1 cellular context compared by ENCODE assay signal in the genomic region with DNA sequence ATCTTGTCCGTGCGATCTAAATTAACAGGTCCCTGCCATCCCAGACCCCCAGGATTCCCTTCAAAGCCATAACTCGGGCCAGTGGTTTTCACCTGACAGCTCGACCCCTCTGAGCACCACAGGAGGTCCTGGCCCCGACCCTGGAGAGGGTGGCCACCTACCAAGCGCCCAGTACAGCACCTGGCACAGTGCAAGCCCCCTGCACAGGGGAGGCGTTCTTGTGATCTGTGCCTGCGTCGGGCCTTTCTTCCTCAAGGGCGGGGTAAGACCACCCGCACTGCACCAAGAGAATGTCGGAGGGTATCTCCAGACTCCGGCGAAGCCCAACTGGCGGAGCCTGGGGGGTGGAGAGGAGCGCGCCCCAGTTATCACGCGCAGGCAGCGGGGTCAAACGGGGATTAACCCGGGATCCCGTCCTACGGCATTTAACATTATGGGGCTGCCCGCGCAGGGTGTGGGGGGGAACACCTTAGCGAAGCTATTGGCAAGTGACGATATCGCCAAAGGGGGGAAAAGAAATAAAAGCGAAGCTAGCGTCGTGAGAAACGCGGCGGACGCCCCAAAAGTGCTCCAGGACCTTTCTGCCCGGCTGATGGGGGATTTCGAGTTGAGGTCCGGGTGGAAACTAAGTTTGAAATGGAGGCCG.
A peak's percentile ranks its signal among the peaks of the same experiment; 100 is the strongest.
TF ChIP-seq lines count a peak whose summit lies in the region.

No MANE protein-coding gene starts in this region.

TF ChIP-seq in A549, 52 proteins besides CTCF, POLR2A, EP300 and RAD21 (continued from another document):
- TF ChIP-seq, protein P1, sequence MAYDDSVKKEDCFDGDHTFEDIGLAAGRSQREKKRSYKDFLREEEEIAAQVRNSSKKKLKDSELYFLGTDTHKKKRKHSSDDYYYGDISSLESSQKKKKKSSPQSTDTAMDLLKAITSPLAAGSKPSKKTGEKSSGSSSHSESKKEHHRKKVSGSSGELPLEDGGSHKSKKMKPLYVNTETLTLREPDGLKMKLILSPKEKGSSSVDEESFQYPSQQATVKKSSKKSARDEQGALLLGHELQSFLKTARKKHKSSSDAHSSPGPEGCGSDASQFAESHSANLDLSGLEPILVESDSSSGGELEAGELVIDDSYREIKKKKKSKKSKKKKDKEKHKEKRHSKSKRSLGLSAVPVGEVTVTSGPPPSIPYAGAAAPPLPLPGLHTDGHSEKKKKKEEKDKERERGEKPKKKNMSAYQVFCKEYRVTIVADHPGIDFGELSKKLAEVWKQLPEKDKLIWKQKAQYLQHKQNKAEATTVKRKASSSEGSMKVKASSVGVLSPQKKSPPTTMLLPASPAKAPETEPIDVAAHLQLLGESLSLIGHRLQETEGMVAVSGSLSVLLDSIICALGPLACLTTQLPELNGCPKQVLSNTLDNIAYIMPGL (CRISPR knock-in tag; IDR thresholded peaks at IDR 0.05; ENCODE audit: borderline replicate concordance): no peak
- TF ChIP-seq FOXS1 (CRISPR knock-in tag; IDR thresholded peaks at IDR 0.05) (no peak), PHF8 (IDR thresholded peaks at IDR 0.05; ENCODE audit: borderline replicate concordance, low read depth) (0 out of 2 replicates have a peak, but pooled peaks have one; percentile 18), MAZ (IDR thresholded peaks at IDR 0.05; ENCODE audit: borderline replicate concordance, low read depth, low read length) (no peak; the same call in 1 of the 2 replicates)
